In the genomic region with DNA sequence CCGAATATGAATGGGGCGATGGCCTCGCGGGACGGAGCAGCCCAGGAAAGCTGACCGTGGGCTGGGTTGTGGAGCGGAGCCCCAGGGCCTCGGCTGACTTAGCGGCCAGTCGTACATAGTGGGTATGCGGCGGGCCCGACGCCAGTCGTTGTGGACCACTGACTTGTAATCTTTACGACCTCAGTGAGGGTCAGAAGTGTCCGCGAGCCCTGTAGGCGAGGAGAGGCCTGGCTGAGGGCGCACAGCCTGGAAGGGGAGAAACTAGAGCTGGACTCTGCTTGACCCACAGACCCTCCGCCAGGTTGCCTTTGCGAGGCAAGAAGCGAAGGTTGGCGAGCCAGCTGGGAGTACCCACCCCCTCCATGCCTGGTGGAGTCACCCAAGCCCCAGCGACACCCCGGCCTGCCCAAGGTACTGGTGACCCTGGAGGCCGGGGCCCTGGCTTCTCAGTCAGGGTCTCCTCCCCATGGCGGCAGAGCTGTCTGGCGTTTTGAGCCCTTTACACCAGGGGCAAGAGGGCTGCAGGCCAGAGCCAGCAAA, we compare ENCODE assay signal across 8 cellular contexts. TPM values are rescaled to one million over a fixed set of nuclear protein-coding genes. Genes with fewer than 3 reads are reported as not detected.
DNase-seq lines count a peak whose midpoint lies in the region; ATAC-seq and TF ChIP-seq lines count a peak whose summit lies in the region.

No MANE protein-coding gene starts in this region.

- TF ChIP-seq CTCF in RWPE1 (conservative IDR thresholded peaks at IDR 0.05; ENCODE audit: low read depth) (no peak), esophagus squamous epithelium (IDR thresholded peaks at IDR 0.05) (no peak), parathyroid adenoma (IDR thresholded peaks at IDR 0.05) (no peak)

- peak overlapping the region; percentile 60 to 85 (median 79) for H3K4me3 ChIP-seq in esophagus squamous epithelium
- H3K4me3 ChIP-seq in parathyroid adenoma (ENCODE audit: low read depth, low read length), result peak overlapping the region; percentile 90

- intact Hi-C loops in esophagus squamous epithelium (cut with DNase I), result no loop called here

- POLR2A ChIA-PET in RWPE1 (lab: Yijun Ruan, JAX; ENCODE audit: low non-redundant PET), result interaction anchor here (1.4 kb wide), 1 partner anchor 17 kb away, joined by 5 read pairs; no protein-coding TSS in a partner anchor

- H2AFZ ChIP-seq in parathyroid adenoma, result peak overlapping the region; percentile 99

- CTCF ChIA-PET in RWPE1 (lab: Yijun Ruan, JAX), result interaction anchor here (0.5 to 1.2 kb wide), 5 partner anchors 12 to 503 kb away, joined by 3 to 5 read pairs (median 3); no protein-coding TSS in a partner anchor

- no peak for DNase-seq in RWPE1 (ENCODE audit: low spot score)
- no peak for DNase-seq in esophagus squamous epithelium (lab: John Stamatoyannopoulos, UW)
- no peak for DNase-seq in left lobe of liver (ENCODE audit: low spot score)
- no peak for DNase-seq in Kasumi-1 (lab: John Stamatoyannopoulos, UW)
- DNase-seq in NCI-H446 (lab: John Stamatoyannopoulos, UW), result no peak

- no peak for TF ChIP-seq POLR2A in esophagus squamous epithelium (IDR thresholded peaks at IDR 0.05)

- H3K79me2 ChIP-seq in parathyroid adenoma, result peaks cover 2% of the 10 kb centered on the region

- WGBS in esophagus squamous epithelium, 2 donors, result 0 to 3% methylated on average over 13 to 16 of the region's 29 CpGs

- peak overlapping the region; percentile 87 for H3K9ac ChIP-seq in parathyroid adenoma

- H3K4me1 ChIP-seq in esophagus squamous epithelium (peaks cover 10 to 31% (median 10%) of the 10 kb centered on the region in 3 donors), parathyroid adenoma (peaks cover 2% of the 10 kb centered on the region)

- H3K27me3 ChIP-seq in esophagus squamous epithelium (no peaks in the 10 kb centered on the region), parathyroid adenoma (ENCODE audit: control insufficient read depth, insufficient read depth, low read length) (no peaks in the 10 kb centered on the region)

- H3K9me3 ChIP-seq in esophagus squamous epithelium, result no peaks in the 10 kb centered on the region
- H3K9me3 ChIP-seq in parathyroid adenoma (ENCODE audit: control insufficient read depth, low read length), result no peaks in the 10 kb centered on the region

- H3K4me2 ChIP-seq in parathyroid adenoma (ENCODE audit: low read length), result peak overlapping the region; percentile 93

- H3K27ac ChIP-seq in RWPE1, result peak overlapping the region; percentile 89
- peak overlapping the region; percentile 95 to 97 (median 96) for H3K27ac ChIP-seq in esophagus squamous epithelium
- H3K27ac ChIP-seq in parathyroid adenoma, result peak overlapping the region; percentile 97

- H3K36me3 ChIP-seq in esophagus squamous epithelium (no peaks in the 10 kb centered on the region), parathyroid adenoma (ENCODE audit: control insufficient read depth, insufficient read depth, low read length) (no peaks in the 10 kb centered on the region)

- ATAC-seq in GM19397 (IDR thresholded peaks at IDR 0.05; ENCODE audit: unreplicated experiment) (peak; percentile 4), HG03045 (IDR thresholded peaks at IDR 0.05; ENCODE audit: unreplicated experiment) (no peak), left lobe of liver (no peak)

RNA-seq across cellular contexts. Expression of gene DYNC1H1, which starts 15.6 kb away (rescaled TPM):
- 100 to 1,000 TPM; 261 to 376 (median 317) TPM for total RNA-seq in esophagus squamous epithelium
- total RNA-seq in left lobe of liver, result 118 TPM
